9 cellular contexts compared by ENCODE assay signal in genomic region chr16:81523387-81524115, GRCh38.
A peak's percentile ranks its signal among the peaks of the same experiment; 100 is the strongest.
DNase-seq lines count a peak whose midpoint lies in the region; ATAC-seq and TF ChIP-seq lines count a peak whose summit lies in the region.
"Had no signal": no experiment of that assay in that cellular context is flagged by ENCODE, and none has a peak within 500 bp of the region (broad histone marks: within the 10 kb centered on the region; RNA-seq: fewer than 3 reads in every experiment).

No MANE protein-coding gene starts in this region.

- H3K4me1 Mint-ChIP-seq in activated T-cell treated with anti-CD3 and anti-CD28 coated beads, Interleukin-2, amount 50 U/mL, for 72 hours (ENCODE audit: low read depth) = peaks cover 41% of the 10 kb centered on the region

- peak; percentile 35 for DNase-seq in activated CD8-positive, alpha-beta memory T cell treated with anti-CD3 and anti-CD28 coated beads, Interleukin-2, amount 50 U/mL, for 4 hours
- no peak for DNase-seq in activated CD8-positive, alpha-beta memory T cell treated with anti-CD3 and anti-CD28 coated beads, Interleukin-2, amount 50 U/mL, for 48 hours
- peak in 1 of 2 donors; percentile 16 for DNase-seq in activated T-cell treated with anti-CD3 and anti-CD28 coated beads, Interleukin-2, amount 50 U/mL, for 72 hours
- DNase-seq in islet precursor cell = peak; percentile 72
- DNase-seq in 8988T = no peak

- no peak for ATAC-seq in activated T-cell treated with anti-CD3 and anti-CD28 coated beads, Interleukin-2, amount 50 U/mL, for 72 hours (replicated peaks in 1 of 2)
- ATAC-seq in HG03378 (IDR thresholded peaks at IDR 0.05; ENCODE audit: unreplicated experiment) (no peak), GM18505 (IDR thresholded peaks at IDR 0.05; ENCODE audit: unreplicated experiment) (no peak)

- no peaks in the 10 kb centered on the region for H3K27me3 Mint-ChIP-seq in activated T-cell treated with anti-CD3 and anti-CD28 coated beads, Interleukin-2, amount 50 U/mL, for 72 hours (ENCODE audit: low read depth)

- no peak for TF ChIP-seq POLR2A in GM18505 (IDR thresholded peaks at IDR 0.05; ENCODE audit: borderline replicate concordance, extremely low read depth, insufficient read depth, insufficient read length)

- no peaks in the 10 kb centered on the region for H3K9me3 Mint-ChIP-seq in activated T-cell treated with anti-CD3 and anti-CD28 coated beads, Interleukin-2, amount 50 U/mL, for 72 hours

- H3K27ac Mint-ChIP-seq in activated T-cell treated with anti-CD3 and anti-CD28 coated beads, Interleukin-2, amount 50 U/mL, for 72 hours = peak overlapping the region; percentile 3

- H3K4me3 Mint-ChIP-seq in activated T-cell treated with anti-CD3 and anti-CD28 coated beads, Interleukin-2, amount 50 U/mL, for 72 hours = peak overlapping the region in 1 of 2 donors; percentile 25

- peaks cover 2 to 5% of the 10 kb centered on the region in 2 donors for H3K36me3 Mint-ChIP-seq in activated T-cell treated with anti-CD3 and anti-CD28 coated beads, Interleukin-2, amount 50 U/mL, for 72 hours (ENCODE audit: insufficient read depth in 2 of 2)

- peak overlapping the region; percentile 13 for H3K27ac ChIP-seq in temporal lobe (ENCODE audit: low read depth, low read length)
- H3K27ac ChIP-seq: BLaER1 had no signal

Comparison
In these comparisons a context has a peak if more than half of its experiments do, and no peak if none do; other contexts are left out.
1. DNase-seq: peak in activated CD8-positive, alpha-beta memory T cell treated with anti-CD3 and anti-CD28 coated beads, Interleukin-2, amount 50 U/mL, for 4 hours (single experiment) and islet precursor cell (single experiment); none in activated CD8-positive, alpha-beta memory T cell treated with anti-CD3 and anti-CD28 coated beads, Interleukin-2, amount 50 U/mL, for 48 hours (single experiment) and 8988T (single experiment).